In genomic region chr4:151324124-151324448, GRCh38 we compare ENCODE assay signal across 9 cellular contexts. TPM values are rescaled to one million over a fixed set of nuclear protein-coding genes. Genes with fewer than 3 reads are reported as not detected.
A peak's percentile ranks its signal among the peaks of the same experiment; 100 is the strongest.
DNase-seq lines count a peak whose midpoint lies in the region; ATAC-seq and TF ChIP-seq lines count a peak whose summit lies in the region.
"Had no signal": no experiment of that assay in that cellular context is flagged by ENCODE, and none has a peak within 500 bp of the region (broad histone marks: within the 10 kb centered on the region; RNA-seq: fewer than 3 reads in every experiment).

No MANE protein-coding gene starts in this region.

- H3K9me3 Mint-ChIP-seq in Calu3 (ENCODE audit: low read depth, unreplicated experiment): no peaks in the 10 kb centered on the region
- H3K9me3 Mint-ChIP-seq in glutamatergic neuron (ENCODE audit: unreplicated experiment): no peaks in the 10 kb centered on the region
- no peaks in the 10 kb centered on the region for H3K9me3 Mint-ChIP-seq in progenitor cell of endocrine pancreas (ENCODE audit: low read depth)
- H3K9me3 Mint-ChIP-seq: activated T-cell treated with anti-CD3 and anti-CD28 coated beads, Interleukin-2, amount 50 U/mL, for 72 hours had no signal

- peak overlapping the region; percentile 2 for H3K27ac Mint-ChIP-seq in Calu3 (ENCODE audit: unreplicated experiment)
- H3K27ac Mint-ChIP-seq in glutamatergic neuron (ENCODE audit: unreplicated experiment): no peak overlapping the region
- peak overlapping the region; percentile 95 for H3K27ac Mint-ChIP-seq in progenitor cell of endocrine pancreas
- H3K27ac Mint-ChIP-seq: activated T-cell treated with anti-CD3 and anti-CD28 coated beads, Interleukin-2, amount 50 U/mL, for 72 hours had no signal

- peaks cover 10% of the 10 kb centered on the region for H3K36me3 ChIP-seq in WERI-Rb-1

- no peak for DNase-seq in Calu3
- no peak for DNase-seq in WERI-Rb-1
- DNase-seq in glutamatergic neuron: no peak
- no peak for DNase-seq in progenitor cell of endocrine pancreas (ENCODE audit: low spot score, unreplicated experiment)
- no peak for DNase-seq in HCEC 1CT
- no peak for DNase-seq in NCI-H2029 treated with DMSO at 0.1 percent for 48 hours (lab: John Stamatoyannopoulos, UW)

- H3K4me1 Mint-ChIP-seq in Calu3 (ENCODE audit: low read depth, unreplicated experiment): peaks cover 50% of the 10 kb centered on the region
- H3K4me1 Mint-ChIP-seq in glutamatergic neuron (ENCODE audit: low read depth, unreplicated experiment): no peaks in the 10 kb centered on the region
- H3K4me1 Mint-ChIP-seq in progenitor cell of endocrine pancreas (ENCODE audit: low read depth): peaks cover 46% of the 10 kb centered on the region

- H3K4me3 ChIP-seq in WERI-Rb-1 (ENCODE audit: low read depth, low read length): peak overlapping the region; percentile 76

- H3K4me3 Mint-ChIP-seq in Calu3 (ENCODE audit: low read depth, unreplicated experiment): peak overlapping the region; percentile 85
- H3K4me3 Mint-ChIP-seq in glutamatergic neuron (ENCODE audit: unreplicated experiment): peak overlapping the region; percentile 90
- peak overlapping the region; percentile 76 for H3K4me3 Mint-ChIP-seq in progenitor cell of endocrine pancreas (ENCODE audit: low read depth)

- intact Hi-C loops in Calu3 (cut with micrococcal nuclease; ENCODE audit: unreplicated experiment): no loop called here

- no peak for ATAC-seq in GM21390 (IDR thresholded peaks at IDR 0.05; ENCODE audit: unreplicated experiment)
- ATAC-seq in GM18517 (IDR thresholded peaks at IDR 0.05; ENCODE audit: unreplicated experiment): no peak

- H3K27me3 Mint-ChIP-seq in Calu3 (ENCODE audit: unreplicated experiment) (no peaks in the 10 kb centered on the region), glutamatergic neuron (ENCODE audit: unreplicated experiment) (peaks cover 4% of the 10 kb centered on the region), progenitor cell of endocrine pancreas (no peaks in the 10 kb centered on the region)

- H3K27ac ChIP-seq in WERI-Rb-1: peak overlapping the region; percentile 2; the same call in 1 of the 2 replicates

- H3K27me3 ChIP-seq in WERI-Rb-1 (ENCODE audit: insufficient read depth, low read depth, severe bottlenecking): no peaks in the 10 kb centered on the region

- H3K36me3 Mint-ChIP-seq in Calu3 (ENCODE audit: insufficient read depth, unreplicated experiment) (peaks cover 17% of the 10 kb centered on the region), glutamatergic neuron (ENCODE audit: unreplicated experiment) (no peaks in the 10 kb centered on the region), progenitor cell of endocrine pancreas (ENCODE audit: insufficient read depth) (peaks cover 2% of the 10 kb centered on the region)

- CTCF ChIA-PET in Calu3 (lab: Charles Lee): no interaction called here

- TF ChIP-seq CTCF in Calu3 (IDR thresholded peaks at IDR 0.05; ENCODE audit: unreplicated experiment) (no peak), WERI-Rb-1 (IDR thresholded peaks at IDR 0.05; ENCODE audit: low read depth, low read length) (no peak), glutamatergic neuron (IDR thresholded peaks at IDR 0.05; ENCODE audit: partially characterized antibody, unreplicated experiment) (no peak), progenitor cell of endocrine pancreas (IDR thresholded peaks at IDR 0.05; ENCODE audit: unreplicated experiment) (no peak)

- no TSS peak for BruUV-seq in Calu3 (replicated peaks; lab: Mats Ljungman, UMichigan)

- H3K9me3 ChIP-seq in WERI-Rb-1 (ENCODE audit: severe bottlenecking): no peaks in the 10 kb centered on the region

RNA-seq across cellular contexts. Expression of gene SH3D19, which starts 1.3 kb away (rescaled TPM):
- 15.5 and 16.8 TPM in 2 replicates for total RNA-seq in Calu3 (2022)
- 4.9 TPM for total RNA-seq in glutamatergic neuron (ENCODE audit: unreplicated experiment)
- total RNA-seq in progenitor cell of endocrine pancreas: 35.5 and 38.4 TPM in 2 replicates

RNA-seq across cellular contexts. Expression of gene PRSS48, which starts 47.1 kb away (rescaled TPM):
- total RNA-seq in Calu3 (2022) (not detected in 2 replicates), glutamatergic neuron (ENCODE audit: unreplicated experiment) (not detected), progenitor cell of endocrine pancreas (not detected in 2 replicates)
- total RNA-seq: activated T-cell treated with anti-CD3 and anti-CD28 coated beads, Interleukin-2, amount 50 U/mL, for 72 hours had no signal
